In genomic region chr2:38734299-38735058, GRCh38 we compare ENCODE assay signal across 21 cellular contexts. TPM values are rescaled to one million over a fixed set of nuclear protein-coding genes. Genes with fewer than 3 reads are reported as not detected.
DNase-seq lines count a peak whose midpoint lies in the region; ATAC-seq, FAIRE-seq and TF ChIP-seq lines count a peak whose summit lies in the region.
"Had no signal": no experiment of that assay in that cellular context is flagged by ENCODE, and none has a peak within 500 bp of the region (broad histone marks: within the 10 kb centered on the region; RNA-seq: fewer than 3 reads in every experiment).

No MANE protein-coding gene starts in this region.

- POLR2A ChIA-PET in activated CD8-positive, alpha-beta T cell treated with anti-CD3 and anti-CD28 coated beads for 36 hours (lab: Charles Lee), result interaction anchor here (1.1 to 3.6 kb wide), 10 partner anchors 9 to 207 kb away, joined by 3 to 21 read pairs (median 4); partner anchors contain the start of gene SRSF7
- POLR2A ChIA-PET in activated CD8-positive, alpha-beta T cell treated with anti-CD3 and anti-CD28 coated beads, Interleukin-2, amount 10 ng/mL, durations not matched to agents 7 days and 5 days (lab: Charles Lee), result interaction anchor here (1.6 to 2.6 kb wide), 3 partner anchors 9 to 152 kb away, joined by 5 to 21 read pairs (median 16); partner anchors contain the start of gene SRSF7
- POLR2A ChIA-PET in HCT116 (lab: Charles Lee), result interaction anchor here (0.7 to 3.5 kb wide), 2 partner anchors 16 to 392 kb away, joined by 3 to 26 read pairs; partner anchors contain the start of gene SRSF7
- POLR2A ChIA-PET in K562 (lab: Yijun Ruan, JAX), result interaction anchor here (1.0 to 3.5 kb wide), 6 partner anchors 9 to 153 kb away, joined by 3 to 19 read pairs (median 7); partner anchors contain the start of gene SRSF7

- ATAC-seq in activated CD8-positive, alpha-beta T cell treated with anti-CD3 and anti-CD28 coated beads for 36 hours, result no peak
- no peak for ATAC-seq in activated CD8-positive, alpha-beta T cell treated with anti-CD3 and anti-CD28 coated beads, Interleukin-2, amount 10 ng/mL, durations not matched to agents 7 days and 5 days
- ATAC-seq in HCT116 (no peak), K562 (peak; percentile 35; the same call in 2 of the 3 replicates)

- in situ Hi-C loops in K562 (cut with MboI), result loop anchor here (10.0 to 25.0 kb wide), 2 partner anchors 430 to 747 kb away; no protein-coding TSS in a partner anchor

- H3K79me2 ChIP-seq in HCT116 (ENCODE audit: insufficient read depth, low read length) (peaks cover 17% of the 10 kb centered on the region), K562 (ENCODE audit: control insufficient read depth, insufficient read depth, low read length) (no peaks in the 10 kb centered on the region)

- no peak overlapping the region for H3K4me3 Mint-ChIP-seq in activated CD8-positive, alpha-beta T cell treated with anti-CD3 and anti-CD28 coated beads for 36 hours
- H3K4me3 Mint-ChIP-seq in activated CD8-positive, alpha-beta T cell treated with anti-CD3 and anti-CD28 coated beads, Interleukin-2, amount 10 ng/mL, durations not matched to agents 7 days and 5 days, result no peak overlapping the region
- no peak overlapping the region for H3K4me3 Mint-ChIP-seq in nephron progenitor cell
- H3K4me3 Mint-ChIP-seq: activated B cell treated with CpG ODN at 0.5 μM for 24 hours; activated naive CD8-positive, alpha-beta T cell; T-helper 2 cell treated with Interferon-gamma antibody and Interleukin-4, amounts not matched to agents 5 μg/mL and 100 μg/mL, for 36 hours had no signal

- H3K4me3 ChIP-seq in HCT116 (replicated peaks in 1 of 2; ENCODE audit: low read depth in 1 of 2, low read length in 2 of 2) (no peak overlapping the region), K562 (no peak overlapping the region)
- H3K4me3 ChIP-seq: BLaER1, body of pancreas, coronary artery, heart left ventricle, pancreas, uterus had no signal

- RAD21 ChIA-PET in HCT116 (lab: Charles Lee; ENCODE audit: low non-redundant PET in 1 of 2, low total read pairs in 2 of 2, uncharacterized antibody in 2 of 2, unreplicated experiment in 2 of 2), result interaction anchor here in 1 of 2 experiments (0.9 kb wide), 1 partner anchor 9 kb away, joined by 5 read pairs; no protein-coding TSS in a partner anchor

- H3K9me2 ChIP-seq in HCT116 (ENCODE audit: insufficient read depth), result no peaks in the 10 kb centered on the region

- H3K9ac ChIP-seq in HCT116 (ENCODE audit: low read length) (no peak overlapping the region), K562 (ENCODE audit: insufficient read depth in 1 of 2, low read depth in 2 of 2, low read length in 2 of 2) (no peak overlapping the region)
- H3K9ac ChIP-seq: BLaER1 had no signal

- no peak for TF ChIP-seq EP300 in K562 (IDR thresholded peaks at IDR 0.05; ENCODE audit: low read length)

- TF ChIP-seq RAD21 in HCT116 (IDR thresholded peaks at IDR 0.05; ENCODE audit: low read depth) (no peak), K562 (CRISPR knock-in tag; conservative IDR thresholded peaks at IDR 0.05 in 1 of 2, IDR thresholded peaks at IDR 0.05 in 1 of 2) (no peak)

- H3K27ac Mint-ChIP-seq in activated CD8-positive, alpha-beta T cell treated with anti-CD3 and anti-CD28 coated beads for 36 hours, result peak overlapping the region; percentile 50
- no peak overlapping the region for H3K27ac Mint-ChIP-seq in activated CD8-positive, alpha-beta T cell treated with anti-CD3 and anti-CD28 coated beads, Interleukin-2, amount 10 ng/mL, durations not matched to agents 7 days and 5 days
- H3K27ac Mint-ChIP-seq in nephron progenitor cell, result peak overlapping the region; percentile 72
- H3K27ac Mint-ChIP-seq: activated B cell treated with CpG ODN at 0.5 μM for 24 hours; activated naive CD8-positive, alpha-beta T cell had no signal

- H3K4me1 ChIP-seq in HCT116 (ENCODE audit: control insufficient read depth in 1 of 2, insufficient read depth in 2 of 2, low read length in 2 of 2) (no peaks in the 10 kb centered on the region), K562 (replicated peaks in 1 of 2; ENCODE audit: control insufficient read depth in 2 of 2, insufficient read depth in 2 of 2, low read length in 2 of 2) (no peaks in the 10 kb centered on the region)
- H3K4me1 ChIP-seq: BLaER1, uterus had no signal

- no peak for DNase-seq in activated CD8-positive, alpha-beta T cell treated with anti-CD3 and anti-CD28 coated beads for 36 hours
- no peak for DNase-seq in activated CD8-positive, alpha-beta T cell treated with anti-CD3 and anti-CD28 coated beads, Interleukin-2, amount 10 ng/mL, durations not matched to agents 7 days and 5 days
- DNase-seq in HCT116 (ENCODE audit: low read depth, low spot score), result no peak
- DNase-seq in K562 (ENCODE audit: extremely low read depth in 1 of 4, low spot score in 3 of 4), result no peak
- DNase-seq in nephron progenitor cell, result no peak
- DNase-seq in NCI-H2029 treated with DMSO at 0.1 percent for 48 hours (lab: John Stamatoyannopoulos, UW), result no peak
- no peak for DNase-seq in SKM-1 (lab: John Stamatoyannopoulos, UW; ENCODE audit: unreplicated experiment)
- no peak for DNase-seq in NCI-H1417 treated with DMSO at 0.1 percent for 48 hours (lab: John Stamatoyannopoulos, UW)
- DNase-seq: activated B cell treated with CpG ODN at 0.5 μM for 24 hours, H7, NCI-H526 treated with DMSO at 0.1 percent for 48 hours had no signal

- 84% methylated on average over 6 of the region's 9 CpGs for WGBS in K562 (ENCODE audit: insufficient coverage, low coverage, missing lambda C conversion rate)

- TF ChIP-seq POLR2A in HCT116 (IDR thresholded peaks at IDR 0.05; ENCODE audit: borderline replicate concordance, extremely low read depth, insufficient read depth, insufficient read length), result no peak
- no peak for TF ChIP-seq POLR2A in K562 (conservative IDR thresholded peaks at IDR 0.05)

- FAIRE-seq in K562 (lab: Jason Lieb, UNC), result no peak
- FAIRE-seq: A204.1, D721Med, pancreas had no signal

- no peak for TF ChIP-seq CTCF in activated CD8-positive, alpha-beta T cell treated with anti-CD3 and anti-CD28 coated beads for 36 hours (IDR thresholded peaks at IDR 0.05)
- TF ChIP-seq CTCF in HCT116 (IDR thresholded peaks at IDR 0.05 in 2 of 3, conservative IDR thresholded peaks at IDR 0.05 in 1 of 3; ENCODE audit: borderline replicate concordance in 1 of 3, insufficient read depth in 1 of 3, low read depth in 2 of 3, low read length in 2 of 3), result no peak
- no peak for TF ChIP-seq CTCF in K562 (IDR thresholded peaks at IDR 0.05 in 2 of 3, conservative IDR thresholded peaks at IDR 0.05 in 1 of 3; ENCODE audit: insufficient read depth in 2 of 3, low read depth in 1 of 3, low read length in 3 of 3)
- TF ChIP-seq CTCF in nephron progenitor cell (IDR thresholded peaks at IDR 0.05), result no peak

- peaks cover 10% of the 10 kb centered on the region for H3K4me1 Mint-ChIP-seq in activated CD8-positive, alpha-beta T cell treated with anti-CD3 and anti-CD28 coated beads for 36 hours (ENCODE audit: low read depth)
- H3K4me1 Mint-ChIP-seq in activated CD8-positive, alpha-beta T cell treated with anti-CD3 and anti-CD28 coated beads, Interleukin-2, amount 10 ng/mL, durations not matched to agents 7 days and 5 days (ENCODE audit: low read depth), result peaks cover 3% of the 10 kb centered on the region
- peaks cover 23% of the 10 kb centered on the region for H3K4me1 Mint-ChIP-seq in nephron progenitor cell

- peaks cover 50% of the 10 kb centered on the region for H3K36me3 Mint-ChIP-seq in activated CD8-positive, alpha-beta T cell treated with anti-CD3 and anti-CD28 coated beads for 36 hours (ENCODE audit: low read depth)
- H3K36me3 Mint-ChIP-seq in activated CD8-positive, alpha-beta T cell treated with anti-CD3 and anti-CD28 coated beads, Interleukin-2, amount 10 ng/mL, durations not matched to agents 7 days and 5 days (ENCODE audit: low read depth), result peaks cover 61% of the 10 kb centered on the region
- peaks cover 38% of the 10 kb centered on the region for H3K36me3 Mint-ChIP-seq in nephron progenitor cell (ENCODE audit: low read depth)

- no peaks in the 10 kb centered on the region for H3K9me3 ChIP-seq in HCT116 (ENCODE audit: control insufficient read depth in 1 of 2, insufficient read depth in 1 of 2, low read depth in 1 of 2, low read length in 2 of 2)
- H3K9me3 ChIP-seq in K562 (replicated peaks; ENCODE audit: control insufficient read depth, insufficient read depth, low read depth, low read length), result peaks cover 1% of the 10 kb centered on the region; the same call in 1 of the 2 replicates
- H3K9me3 ChIP-seq: BLaER1, body of pancreas, pancreas, uterus had no signal

- no peak overlapping the region for H3K27ac ChIP-seq in HCT116 (ENCODE audit: low read depth, low read length)
- H3K27ac ChIP-seq in K562 (ENCODE audit: extremely low read depth, low read depth, low read length), result no peak overlapping the region
- H3K27ac ChIP-seq: BLaER1, coronary artery, pancreas, uterus had no signal

- H3K4me2 ChIP-seq in HCT116 (ENCODE audit: low read length) (no peak overlapping the region), K562 (ENCODE audit: insufficient read depth, low read length) (no peak overlapping the region)
- H3K4me2 ChIP-seq: BLaER1 had no signal

- H3K27me3 Mint-ChIP-seq in activated CD8-positive, alpha-beta T cell treated with anti-CD3 and anti-CD28 coated beads for 36 hours, result no peaks in the 10 kb centered on the region
- no peaks in the 10 kb centered on the region for H3K27me3 Mint-ChIP-seq in activated CD8-positive, alpha-beta T cell treated with anti-CD3 and anti-CD28 coated beads, Interleukin-2, amount 10 ng/mL, durations not matched to agents 7 days and 5 days (ENCODE audit: low read depth)
- no peaks in the 10 kb centered on the region for H3K27me3 Mint-ChIP-seq in nephron progenitor cell (ENCODE audit: low read depth, poor library complexity)
- H3K27me3 Mint-ChIP-seq: activated B cell treated with CpG ODN at 0.5 μM for 24 hours; activated naive CD8-positive, alpha-beta T cell had no signal

- CTCF ChIA-PET in activated CD8-positive, alpha-beta T cell treated with anti-CD3 and anti-CD28 coated beads for 36 hours (lab: Charles Lee), result interaction anchor here (1.0 to 6.4 kb wide), 7 partner anchors 9 to 153 kb away, joined by 3 to 54 read pairs (median 3); partner anchors contain the start of gene HNRNPLL
- CTCF ChIA-PET in activated CD8-positive, alpha-beta T cell treated with anti-CD3 and anti-CD28 coated beads, Interleukin-2, amount 10 ng/mL, durations not matched to agents 7 days and 5 days (lab: Charles Lee), result interaction anchor here (1.2 to 12.1 kb wide), 7 partner anchors 10 to 227 kb away, joined by 3 to 160 read pairs (median 5); partner anchors contain the start of gene HNRNPLL
- CTCF ChIA-PET in HCT116 (lab: Charles Lee) (interaction anchor here (0.7 kb wide), 1 partner anchor 994 kb away, joined by 3 read pairs; no protein-coding TSS in a partner anchor), K562 (lab: Yijun Ruan, JAX; ENCODE audit: low intra/inter-chr PET ratio) (no interaction called here)

- H3K9me1 ChIP-seq in K562 (ENCODE audit: control insufficient read depth, insufficient read depth, low read length), result no peaks in the 10 kb centered on the region

- intact Hi-C loops in activated CD8-positive, alpha-beta T cell treated with anti-CD3 and anti-CD28 coated beads for 36 hours (cut with micrococcal nuclease), result no loop called here
- intact Hi-C loops in HCT116 (cut with micrococcal nuclease), result no loop called here
- intact Hi-C loops in K562 (cut with micrococcal nuclease), result no loop called here

- BruUV-seq in HCT116 (replicated peaks; lab: Mats Ljungman, UMichigan) (TSS peak; percentile 82), K562 (replicated peaks; lab: Mats Ljungman, UMichigan) (TSS peak; percentile 89)

- H4K20me1 ChIP-seq in HCT116 (ENCODE audit: insufficient read depth) (no peaks in the 10 kb centered on the region), K562 (replicated peaks; ENCODE audit: control insufficient read depth, insufficient read depth, low read length) (no peaks in the 10 kb centered on the region)

- H3K36me3 ChIP-seq in HCT116 (ENCODE audit: control insufficient read depth in 1 of 2, insufficient read depth in 2 of 2, low read length in 2 of 2) (peaks cover 6 to 17% of the 10 kb centered on the region in 2 experiments; a peak in 3 of 4 replicates), K562 (ENCODE audit: control insufficient read depth, insufficient read depth, low read length) (peaks cover 42% of the 10 kb centered on the region)
- H3K36me3 ChIP-seq: uterus had no signal

- H3K27me3 ChIP-seq in HCT116 (ENCODE audit: insufficient read depth, low read length) (no peaks in the 10 kb centered on the region), K562 (ENCODE audit: control insufficient read depth in 2 of 2, insufficient read depth in 2 of 2, low read length in 2 of 2) (no peaks in the 10 kb centered on the region)
- H3K27me3 ChIP-seq: BLaER1, body of pancreas, heart left ventricle, pancreas, uterus had no signal

- H2AFZ ChIP-seq in HCT116 (ENCODE audit: low read depth, low read length, poor library complexity, severe bottlenecking), result no peak overlapping the region
- H2AFZ ChIP-seq in K562 (ENCODE audit: low read depth, low read length), result no peak overlapping the region

- H3K9me3 Mint-ChIP-seq in activated CD8-positive, alpha-beta T cell treated with anti-CD3 and anti-CD28 coated beads for 36 hours, result peaks cover 2% of the 10 kb centered on the region
- H3K9me3 Mint-ChIP-seq in activated CD8-positive, alpha-beta T cell treated with anti-CD3 and anti-CD28 coated beads, Interleukin-2, amount 10 ng/mL, durations not matched to agents 7 days and 5 days (ENCODE audit: insufficient read depth), result no peaks in the 10 kb centered on the region
- peaks cover 13% of the 10 kb centered on the region for H3K9me3 Mint-ChIP-seq in nephron progenitor cell
- H3K9me3 Mint-ChIP-seq: activated B cell treated with CpG ODN at 0.5 μM for 24 hours; T-helper 2 cell treated with Interferon-gamma antibody and Interleukin-4, amounts not matched to agents 5 μg/mL and 100 μg/mL, for 36 hours had no signal

RNA-seq across cellular contexts. Expression of gene SRSF7, which starts 16.7 kb away (rescaled TPM):
- 100 to 1,000 TPM; 320 to 333 TPM for total RNA-seq in activated CD8-positive, alpha-beta T cell treated with anti-CD3 and anti-CD28 coated beads for 36 hours
- total RNA-seq in activated CD8-positive, alpha-beta T cell treated with anti-CD3 and anti-CD28 coated beads, Interleukin-2, amount 10 ng/mL, durations not matched to agents 7 days and 5 days, result 100 to 1,000 TPM; 348 to 356 TPM
- total RNA-seq in HCT116 (2021; ENCODE audit: unreplicated experiment) (215 TPM), K562 (2014; rRNA removed) (219 and 241 TPM in 2 replicates), K562 (2014; rRNA removed; fragmentation: Illumina TruSeq; extraction: Trizol) (336 and 371 TPM in 2 replicates), K562 (2015; rRNA removed; fragmentation: Illumina TruSeq; extraction: Trizol) (393 and 420 TPM in 2 replicates), K562 (2021) (293 and 315 TPM in 2 replicates)
- 176 and 196 TPM in 2 replicates for polyA plus RNA-seq in HCT116 (2012)
- total RNA-seq in K562 (2011; cell fraction: chromatin; rRNA removed; ENCODE audit: low replicate concordance), result 208 and 463 TPM in 2 replicates
- 149 and 153 TPM in 2 replicates for total RNA-seq in K562 (2011; cell fraction: nucleolus; rRNA removed)
- 214 TPM in 2 replicates for total RNA-seq in K562 (2011; cell fraction: nucleoplasm; rRNA removed)
- polyA plus RNA-seq in K562 (2011; rRNA removed) (519 and 726 TPM in 2 replicates), K562 (2014; fragmentation: Illumina TruSeq; extraction: Trizol) (316 and 323 TPM in 2 replicates), K562 (2014; fragmentation: Nextera tagmentation; extraction: Ambion mirVana) (100 to 1,000 TPM; 696 to 706 TPM), K562 (2014; rRNA removed) (375 and 380 TPM in 2 replicates)
- 154 and 268 TPM in 2 replicates for polyA plus RNA-seq in K562 (2011; cell fraction: cytosol; rRNA removed)
- polyA plus RNA-seq in K562 (2011; cell fraction: nucleus; rRNA removed), result 495 and 660 TPM in 2 replicates
- polyA plus RNA-seq in K562 (2012), result 248 and 386 TPM in 2 replicates
- 547 and 760 TPM in 2 replicates for polyA minus RNA-seq in K562 (2011; rRNA and poly(A)+ RNA removed)
- polyA minus RNA-seq in K562 (2011; cell fraction: cytosol; rRNA and poly(A)+ RNA removed), result 130 and 176 TPM in 2 replicates
- 174 and 299 TPM in 2 replicates for polyA minus RNA-seq in K562 (2011; cell fraction: nucleus; rRNA and poly(A)+ RNA removed)

RNA-seq across cellular contexts. Expression of gene GEMIN6, which starts 43.5 kb away (rescaled TPM):
- total RNA-seq in activated CD8-positive, alpha-beta T cell treated with anti-CD3 and anti-CD28 coated beads for 36 hours, result 10 to 100 TPM; 30.2 to 33.4 TPM
- total RNA-seq in activated CD8-positive, alpha-beta T cell treated with anti-CD3 and anti-CD28 coated beads, Interleukin-2, amount 10 ng/mL, durations not matched to agents 7 days and 5 days, result 10 to 100 TPM; 20.6 to 21.0 TPM
- total RNA-seq in HCT116 (2021; ENCODE audit: unreplicated experiment) (23.1 TPM), K562 (2014; rRNA removed) (12.3 and 18.3 TPM in 2 replicates), K562 (2014; rRNA removed; fragmentation: Illumina TruSeq; extraction: Trizol) (31.6 and 32.4 TPM in 2 replicates), K562 (2015; rRNA removed; fragmentation: Illumina TruSeq; extraction: Trizol) (20.3 and 21.8 TPM in 2 replicates), K562 (2021) (15.9 and 19.3 TPM in 2 replicates)
- 6.1 and 8.7 TPM in 2 replicates for polyA plus RNA-seq in HCT116 (2012)
- total RNA-seq in K562 (2011; cell fraction: chromatin; rRNA removed; ENCODE audit: low replicate concordance), result 5.5 and 7.4 TPM in 2 replicates
- total RNA-seq in K562 (2011; cell fraction: nucleolus; rRNA removed), result 3.2 TPM in 2 replicates
- 4.1 and 8.1 TPM in 2 replicates for total RNA-seq in K562 (2011; cell fraction: nucleoplasm; rRNA removed)
- polyA plus RNA-seq in K562 (2011; rRNA removed) (18.0 and 28.4 TPM in 2 replicates), K562 (2014; fragmentation: Illumina TruSeq; extraction: Trizol) (12.0 and 12.5 TPM in 2 replicates), K562 (2014; fragmentation: Nextera tagmentation; extraction: Ambion mirVana) (10 to 100 TPM; 48.5 to 58.6 TPM), K562 (2014; rRNA removed) (14.5 and 17.4 TPM in 2 replicates)
- 6.1 and 10.2 TPM in 2 replicates for polyA plus RNA-seq in K562 (2011; cell fraction: cytosol; rRNA removed)
- polyA plus RNA-seq in K562 (2011; cell fraction: nucleus; rRNA removed), result 3.8 and 6.4 TPM in 2 replicates
- 6.1 and 13.3 TPM in 2 replicates for polyA plus RNA-seq in K562 (2012)
- 9.7 and 11.4 TPM in 2 replicates for polyA minus RNA-seq in K562 (2011; rRNA and poly(A)+ RNA removed)
- 4.4 and 6.8 TPM in 2 replicates for polyA minus RNA-seq in K562 (2011; cell fraction: cytosol; rRNA and poly(A)+ RNA removed)
- 0.81 and 2.4 TPM in 2 replicates for polyA minus RNA-seq in K562 (2011; cell fraction: nucleus; rRNA and poly(A)+ RNA removed)
